1 cellular context compared by ENCODE assay signal in the genomic region with DNA sequence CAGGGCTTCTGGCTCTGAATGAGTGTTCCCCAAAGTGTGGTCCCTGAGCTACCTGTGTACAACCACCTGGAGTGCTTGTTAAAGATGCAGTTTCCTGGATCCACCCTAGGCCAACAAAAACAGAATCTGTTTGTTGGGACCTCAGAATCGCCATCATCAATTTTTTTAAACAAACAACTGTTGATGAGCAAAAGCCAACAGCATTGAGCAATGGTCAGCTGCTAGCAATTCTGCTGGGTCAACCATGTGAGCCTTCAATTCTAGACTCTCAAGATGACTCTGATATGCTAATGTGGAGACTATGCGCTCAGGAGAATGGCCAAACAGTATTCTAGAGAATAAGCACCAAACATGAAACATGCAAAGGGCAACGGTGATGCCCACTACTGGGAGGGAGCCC.
TF ChIP-seq lines count a peak whose summit lies in the region.

No MANE protein-coding gene starts in this region.

TF ChIP-seq in K562, 482 proteins besides CTCF, POLR2A, EP300 and RAD21 (continued from another document):
- peak; percentile 45; the same call in 1 of the 2 replicates for TF ChIP-seq CEBPB (tag; IDR thresholded peaks at IDR 0.05)
- TF ChIP-seq NR2C2 (CRISPR knock-in tag; IDR thresholded peaks at IDR 0.05) = no peak
- TF ChIP-seq NR2C2 (tag; IDR thresholded peaks at IDR 0.05) = peak; percentile 27; the same call in 1 of the 2 replicates
- TF ChIP-seq ZNF589 (CRISPR knock-in tag; IDR thresholded peaks at IDR 0.05; ENCODE audit: low read depth) = no peak
- no peak for TF ChIP-seq CEBPG (CRISPR knock-in tag; IDR thresholded peaks at IDR 0.05)
- TF ChIP-seq CEBPG (tag; conservative IDR thresholded peaks at IDR 0.05 in 1 of 2, IDR thresholded peaks at IDR 0.05 in 1 of 2) = peak; percentile 55 to 60
